Comparison of ENCODE assay signal across 24 cellular contexts in genomic region chr20:24735263-24735662, GRCh38.
A peak's percentile ranks its signal among the peaks of the same experiment; 100 is the strongest.
DNase-seq lines count a peak whose midpoint lies in the region; ATAC-seq lines count a peak whose summit lies in the region.
"Had no signal": no experiment of that assay in that cellular context is flagged by ENCODE, and none has a peak within 500 bp of the region (broad histone marks: within the 10 kb centered on the region; RNA-seq: fewer than 3 reads in every experiment).

No MANE protein-coding gene starts in this region.

- H3K27me3 Mint-ChIP-seq in activated T-helper 17 cell treated with anti-CD3 and anti-CD28 coated beads, Interleukin-2, amount 50 U/mL, for 72 hours: no peaks in the 10 kb centered on the region
- no peaks in the 10 kb centered on the region for H3K27me3 Mint-ChIP-seq in activated CD4-positive, alpha-beta memory T cell treated with anti-CD3 and anti-CD28 coated beads for 36 hours
- H3K27me3 Mint-ChIP-seq: activated naive CD8-positive, alpha-beta T cell treated with anti-CD3 and anti-CD28 coated beads, Interleukin-2, amount 10 ng/mL, durations not matched to agents 7 days and 5 days; CD4-positive, alpha-beta memory T cell; naive thymus-derived CD4-positive, alpha-beta T cell; stimulated activated memory B cell treated with anti-CD40 and anti-IgM and Interleukin-4, amounts not matched to agents 10 μg/mL and 1 μg/mL and 100 μg/mL, for 72 hours had no signal

- intact Hi-C loops in sciatic nerve (cut with DNase I): no loop called here
- intact Hi-C loops in activated CD4-positive, alpha-beta memory T cell treated with anti-CD3 and anti-CD28 coated beads for 36 hours (cut with micrococcal nuclease): no loop called here

- ATAC-seq in sciatic nerve: no peak
- ATAC-seq in activated T-helper 17 cell treated with anti-CD3 and anti-CD28 coated beads, Interleukin-2, amount 50 U/mL, for 72 hours (replicated peaks): no peak
- ATAC-seq: K562; naive thymus-derived CD4-positive, alpha-beta T cell; stimulated activated memory B cell treated with anti-CD40 and anti-IgM and Interleukin-4, amounts not matched to agents 10 μg/mL and 1 μg/mL and 100 μg/mL, for 72 hours; WTC11 had no signal

- DNase-seq in D341Med (ENCODE audit: low spot score) (peak; percentile 88), M059J (ENCODE audit: low read depth) (peak; percentile 27), amniotic epithelial cell (ENCODE audit: low read depth) (peak; percentile 1), sciatic nerve (ENCODE audit: low spot score) (peak; percentile 39), 8988T (no peak)
- DNase-seq in activated CD4-positive, alpha-beta memory T cell treated with anti-CD3 and anti-CD28 coated beads for 36 hours: no peak
- DNase-seq: activated CD4-positive, alpha-beta T cell treated with anti-CD3 and anti-CD28 coated beads, Interleukin-2, amount 50 U/mL, for 4 hours; activated effector memory CD4-positive, alpha-beta T cell treated with anti-CD3 and anti-CD28 coated beads, Interleukin-2, amount 50 U/mL, for 16 hours; activated naive CD8-positive, alpha-beta T cell treated with anti-CD3 and anti-CD28 coated beads, Interleukin-2, amount 10 ng/mL, durations not matched to agents 7 days and 5 days; CD4-positive, alpha-beta memory T cell; foreskin fibroblast; GDM1; HFFc6; MG63; naive thymus-derived CD4-positive, alpha-beta T cell; NCI-H1436; Peyer's patch; spleen; stimulated activated CD4-positive, alpha-beta T cell treated with anti-CD3 and anti-CD28 coated beads, Interleukin-4, amount 100 ng/mL, for 1 hour had no signal

- H3K4me3 Mint-ChIP-seq in activated T-helper 17 cell treated with anti-CD3 and anti-CD28 coated beads, Interleukin-2, amount 50 U/mL, for 72 hours: no peak overlapping the region
- H3K4me3 Mint-ChIP-seq in activated CD4-positive, alpha-beta memory T cell treated with anti-CD3 and anti-CD28 coated beads for 36 hours: no peak overlapping the region
- H3K4me3 Mint-ChIP-seq: activated naive CD8-positive, alpha-beta T cell treated with anti-CD3 and anti-CD28 coated beads, Interleukin-2, amount 10 ng/mL, durations not matched to agents 7 days and 5 days; CD4-positive, alpha-beta memory T cell; HFFc6; naive thymus-derived CD4-positive, alpha-beta T cell; stimulated activated memory B cell treated with anti-CD40 and anti-IgM and Interleukin-4, amounts not matched to agents 10 μg/mL and 1 μg/mL and 100 μg/mL, for 72 hours; T-helper 2 cell treated with Interferon-gamma antibody and Interleukin-4, amounts not matched to agents 5 μg/mL and 100 μg/mL, for 36 hours; WTC11 had no signal

- CTCF ChIA-PET in activated CD4-positive, alpha-beta memory T cell treated with anti-CD3 and anti-CD28 coated beads for 36 hours (lab: Charles Lee): no interaction called here

- H3K9me3 Mint-ChIP-seq in activated T-helper 17 cell treated with anti-CD3 and anti-CD28 coated beads, Interleukin-2, amount 50 U/mL, for 72 hours: no peaks in the 10 kb centered on the region
- no peaks in the 10 kb centered on the region for H3K9me3 Mint-ChIP-seq in activated CD4-positive, alpha-beta memory T cell treated with anti-CD3 and anti-CD28 coated beads for 36 hours
- H3K9me3 Mint-ChIP-seq: activated naive CD8-positive, alpha-beta T cell treated with anti-CD3 and anti-CD28 coated beads, Interleukin-2, amount 10 ng/mL, durations not matched to agents 7 days and 5 days; CD4-positive, alpha-beta memory T cell; HFFc6; naive thymus-derived CD4-positive, alpha-beta T cell; stimulated activated memory B cell treated with anti-CD40 and anti-IgM and Interleukin-4, amounts not matched to agents 10 μg/mL and 1 μg/mL and 100 μg/mL, for 72 hours; T-helper 2 cell treated with Interferon-gamma antibody and Interleukin-4, amounts not matched to agents 5 μg/mL and 100 μg/mL, for 36 hours had no signal

- peaks cover 6% of the 10 kb centered on the region for H3K4me1 Mint-ChIP-seq in activated T-helper 17 cell treated with anti-CD3 and anti-CD28 coated beads, Interleukin-2, amount 50 U/mL, for 72 hours
- H3K4me1 Mint-ChIP-seq in activated CD4-positive, alpha-beta memory T cell treated with anti-CD3 and anti-CD28 coated beads for 36 hours (ENCODE audit: low read depth): peaks cover 13% of the 10 kb centered on the region

- no peaks in the 10 kb centered on the region for H3K36me3 Mint-ChIP-seq in activated T-helper 17 cell treated with anti-CD3 and anti-CD28 coated beads, Interleukin-2, amount 50 U/mL, for 72 hours (ENCODE audit: low read depth)
- no peaks in the 10 kb centered on the region for H3K36me3 Mint-ChIP-seq in activated CD4-positive, alpha-beta memory T cell treated with anti-CD3 and anti-CD28 coated beads for 36 hours
- H3K36me3 Mint-ChIP-seq: activated naive CD8-positive, alpha-beta T cell treated with anti-CD3 and anti-CD28 coated beads, Interleukin-2, amount 10 ng/mL, durations not matched to agents 7 days and 5 days; CD4-positive, alpha-beta memory T cell; naive thymus-derived CD4-positive, alpha-beta T cell; stimulated activated memory B cell treated with anti-CD40 and anti-IgM and Interleukin-4, amounts not matched to agents 10 μg/mL and 1 μg/mL and 100 μg/mL, for 72 hours; WTC11 had no signal

- POLR2A ChIA-PET in activated CD4-positive, alpha-beta memory T cell treated with anti-CD3 and anti-CD28 coated beads for 36 hours (lab: Charles Lee): no interaction called here

- H3K27ac Mint-ChIP-seq in activated T-helper 17 cell treated with anti-CD3 and anti-CD28 coated beads, Interleukin-2, amount 50 U/mL, for 72 hours: no peak overlapping the region
- H3K27ac Mint-ChIP-seq in activated CD4-positive, alpha-beta memory T cell treated with anti-CD3 and anti-CD28 coated beads for 36 hours: no peak overlapping the region
- H3K27ac Mint-ChIP-seq: activated naive CD8-positive, alpha-beta T cell treated with anti-CD3 and anti-CD28 coated beads, Interleukin-2, amount 10 ng/mL, durations not matched to agents 7 days and 5 days; CD4-positive, alpha-beta memory T cell; HFFc6; naive thymus-derived CD4-positive, alpha-beta T cell; stimulated activated memory B cell treated with anti-CD40 and anti-IgM and Interleukin-4, amounts not matched to agents 10 μg/mL and 1 μg/mL and 100 μg/mL, for 72 hours; T-helper 2 cell treated with Interferon-gamma antibody and Interleukin-4, amounts not matched to agents 5 μg/mL and 100 μg/mL, for 36 hours; WTC11 had no signal

Comparison
In these comparisons a context has a peak if more than half of its experiments do, and no peak if none do; other contexts are left out.
1. DNase-seq: peak in D341Med (single experiment), M059J (single experiment), amniotic epithelial cell (single experiment) and sciatic nerve (single experiment); none in 8988T (single experiment) and activated CD4-positive, alpha-beta memory T cell treated with anti-CD3 and anti-CD28 coated beads for 36 hours (single experiment).